In genomic region chr12:30203981-30204380, GRCh38 we compare ENCODE assay signal across 18 cellular contexts.
A peak's percentile ranks its signal among the peaks of the same experiment; 100 is the strongest.
DNase-seq lines count a peak whose midpoint lies in the region; ATAC-seq and TF ChIP-seq lines count a peak whose summit lies in the region.
"Had no signal": no experiment of that assay in that cellular context is flagged by ENCODE, and none has a peak within 500 bp of the region (broad histone marks: within the 10 kb centered on the region; RNA-seq: fewer than 3 reads in every experiment).

No MANE protein-coding gene starts in this region.

- intact Hi-C loops in head of caudate nucleus (cut with DNase I): no loop called here

- no peak for ATAC-seq in GM18870 (IDR thresholded peaks at IDR 0.05; ENCODE audit: unreplicated experiment)

- DNase-seq in head of caudate nucleus: peak in 41 of 42 donors; percentile 16 to 92 (median 59)
- DNase-seq in putamen (ENCODE audit: low spot score): peak; percentile 64
- no peak for DNase-seq in NCI-H524 (lab: John Stamatoyannopoulos, UW)
- no peak for DNase-seq in NCI-H1694 treated with DMSO at 0.1 percent for 48 hours (lab: John Stamatoyannopoulos, UW)
- DNase-seq: 8988T; ACHN; BE2C; C1 segment of cervical spinal cord; Calu3; CD4-positive, alpha-beta memory T cell; CD4-positive, CD25-positive, alpha-beta regulatory T cell; CD8-positive, alpha-beta memory T cell; COR-L47; DMS79 treated with DMSO at 0.1 percent for 48 hours; GF-D8 had no signal

- peak overlapping the region; percentile 73 for H3K27ac ChIP-seq in VCaP
- H3K27ac ChIP-seq: BLaER1 had no signal

- no peak for TF ChIP-seq CTCF in VCaP (conservative IDR thresholded peaks at IDR 0.05)

Comparison
In these comparisons a context has a peak if more than half of its experiments do, and no peak if none do; other contexts are left out.
1. DNase-seq: peak in head of caudate nucleus (41 of 42) and putamen (single experiment); none in NCI-H524 (0 of 2) and NCI-H1694 treated with DMSO at 0.1 percent for 48 hours (single experiment).